Comparison of ENCODE assay signal across 8 cellular contexts in the genomic region with DNA sequence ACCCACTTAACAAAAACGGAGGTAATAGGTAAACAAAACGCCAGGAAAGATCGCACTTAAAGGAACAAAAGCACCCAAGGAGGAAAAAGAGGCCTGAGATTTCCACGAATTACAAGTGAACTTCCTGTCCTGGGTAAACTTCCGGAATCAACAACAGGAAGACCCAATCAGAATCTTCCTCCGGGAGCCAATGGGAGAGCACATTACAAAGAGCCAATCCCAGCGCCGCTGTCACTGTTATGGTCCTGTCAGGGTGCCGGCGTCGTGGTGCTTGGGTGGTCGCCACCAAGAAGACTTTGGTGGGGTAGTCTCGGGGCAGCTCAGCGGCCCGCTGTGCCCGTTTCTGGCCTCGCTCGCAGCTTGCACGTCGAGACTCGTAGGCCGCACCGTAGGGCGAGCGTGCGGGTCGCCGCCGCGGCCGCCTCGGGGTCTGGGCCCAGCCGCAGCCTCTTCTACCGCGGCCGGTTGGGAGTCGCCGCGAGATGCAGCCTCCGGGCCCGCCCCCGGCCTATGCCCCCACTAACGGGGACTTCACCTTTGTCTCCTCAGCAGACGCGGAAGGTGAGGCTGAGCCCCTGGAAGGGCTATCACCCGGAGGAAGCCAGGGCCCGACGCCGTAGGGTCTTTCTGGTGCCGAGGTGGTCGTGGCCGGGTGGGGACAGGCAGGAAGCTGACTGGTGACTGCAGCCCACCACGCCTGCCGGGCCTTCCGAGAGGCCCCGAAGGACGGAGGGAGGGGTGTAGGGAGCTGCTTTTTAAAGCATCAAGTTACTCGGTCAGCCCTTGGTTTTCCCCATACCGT. TPM values are rescaled to one million over a fixed set of nuclear protein-coding genes. Genes with fewer than 3 reads are reported as not detected.
DNase-seq lines count a peak whose midpoint lies in the region; ATAC-seq and TF ChIP-seq lines count a peak whose summit lies in the region.

A gene (plus strand): TSS at position 231 of the 802 bp plus-strand sequence. CDS start 252 bp downstream, at position 483.

- no peaks in the 10 kb centered on the region for H3K9me3 Mint-ChIP-seq in activated CD4-positive, alpha-beta T cell treated with anti-CD3 and anti-CD28 coated beads, Interleukin-2, amount 10 ng/mL, durations not matched to agents 24 days and 14 days

- intact Hi-C loops in activated CD4-positive, alpha-beta T cell treated with anti-CD3 and anti-CD28 coated beads, Interleukin-2, amount 10 ng/mL, durations not matched to agents 24 days and 14 days (cut with micrococcal nuclease), result loop anchor here (1.0 to 2.0 kb wide), 3 partner anchors 78 to 215 kb away; a partner anchor contains a TSS

- ATAC-seq in GM19324 (IDR thresholded peaks at IDR 0.05; ENCODE audit: low FRiP score, unreplicated experiment) (peak; percentile 99), HG03469 (IDR thresholded peaks at IDR 0.05; ENCODE audit: unreplicated experiment) (peak; percentile 98)

- CTCF ChIA-PET in BJ (lab: Yijun Ruan, JAX), result interaction anchor here (1.1 kb wide), 1 partner anchor 1584 kb away, joined by 3 read pairs; no protein-coding TSS in a partner anchor

- H3K27ac Mint-ChIP-seq in activated CD4-positive, alpha-beta T cell treated with anti-CD3 and anti-CD28 coated beads, Interleukin-2, amount 10 ng/mL, durations not matched to agents 24 days and 14 days, result peak within 1 kb of the TSS; percentile 89

- peaks cover 3% of the 10 kb centered on the region; the same call in 1 of the 2 replicates for H3K36me3 ChIP-seq in BJ (ENCODE audit: control insufficient read depth, insufficient read depth, low read length)

- no peak for TF ChIP-seq CTCF in BJ (IDR thresholded peaks at IDR 0.05; ENCODE audit: insufficient read depth, low read depth, low read length)

- H3K27me3 Mint-ChIP-seq in activated CD4-positive, alpha-beta T cell treated with anti-CD3 and anti-CD28 coated beads, Interleukin-2, amount 10 ng/mL, durations not matched to agents 24 days and 14 days, result peaks cover 7% of the 10 kb centered on the region

- POLR2A ChIA-PET in BJ (lab: Charles Lee), result interaction anchor here (0.6 kb wide), 1 partner anchor 31 kb away, joined by 3 read pairs; no protein-coding TSS in a partner anchor

- DNase-seq in BJ (ENCODE audit: low read depth) (peak; percentile 72), NCI-H526 treated with DMSO at 0.1 percent for 48 hours (lab: John Stamatoyannopoulos, UW) (peak; percentile 88), dedifferentiated amniotic fluid mesenchymal stem cell (ENCODE audit: extremely low spot score) (peak; percentile 95), left kidney (ENCODE audit: low read depth, low spot score) (peak; percentile 98)
- DNase-seq in activated CD4-positive, alpha-beta T cell treated with anti-CD3 and anti-CD28 coated beads, Interleukin-2, amount 10 ng/mL, durations not matched to agents 24 days and 14 days, result peak; percentile 97
- DNase-seq in stimulated activated CD4-positive, alpha-beta T cell treated with anti-CD3 and anti-CD28 coated beads, Interleukin-2, amount 100 ng/mL, for 24 hours, result peak; percentile 87 to 88

- peaks cover 18% of the 10 kb centered on the region for H3K4me1 Mint-ChIP-seq in activated CD4-positive, alpha-beta T cell treated with anti-CD3 and anti-CD28 coated beads, Interleukin-2, amount 10 ng/mL, durations not matched to agents 24 days and 14 days

- H3K4me3 Mint-ChIP-seq in activated CD4-positive, alpha-beta T cell treated with anti-CD3 and anti-CD28 coated beads, Interleukin-2, amount 10 ng/mL, durations not matched to agents 24 days and 14 days, result peak within 1 kb of the TSS; percentile 92

- H3K36me3 Mint-ChIP-seq in activated CD4-positive, alpha-beta T cell treated with anti-CD3 and anti-CD28 coated beads, Interleukin-2, amount 10 ng/mL, durations not matched to agents 24 days and 14 days (ENCODE audit: low read depth), result peaks cover 13% of the 10 kb centered on the region

- H3K4me3 ChIP-seq in BJ (ENCODE audit: low read depth, low read length), result peak within 1 kb of the TSS; percentile 99

- H3K27me3 ChIP-seq in BJ (ENCODE audit: control insufficient read depth, insufficient read depth, low read length), result no peaks in the 10 kb centered on the region; the same call in 1 of the 2 replicates

RNA-seq across cellular contexts. Expression of the gene that starts here (rescaled TPM):
- polyA plus RNA-seq in BJ (2011; rRNA removed), result 5.3 and 15.6 TPM in 2 replicates
- 3.3 and 4.0 TPM in 2 replicates for polyA minus RNA-seq in BJ (2011; rRNA and poly(A)+ RNA removed)
- 34.5 and 37.9 TPM in 2 replicates for total RNA-seq in activated CD4-positive, alpha-beta T cell treated with anti-CD3 and anti-CD28 coated beads, Interleukin-2, amount 10 ng/mL, durations not matched to agents 24 days and 14 days

Comparison
In these comparisons a context has a peak if more than half of its experiments do, and no peak if none do; other contexts are left out.
1. Peak in every context shown above with its lines: DNase-seq, ATAC-seq and H3K4me3 ChIP-seq.